ENCODE assay signal across 25 cellular contexts in genomic region chr16:62021295-62021694, GRCh38. TPM values are rescaled to one million over a fixed set of nuclear protein-coding genes. Genes with fewer than 3 reads are reported as not detected.
A peak's percentile ranks its signal among the peaks of the same experiment; 100 is the strongest.
DNase-seq lines count a peak whose midpoint lies in the region; ATAC-seq, FAIRE-seq and TF ChIP-seq lines count a peak whose summit lies in the region.
"Had no signal": no experiment of that assay in that cellular context is flagged by ENCODE, and none has a peak within 500 bp of the region (broad histone marks: within the 10 kb centered on the region; RNA-seq: fewer than 3 reads in every experiment).

No MANE protein-coding gene starts in this region.

- H3K4me3 Mint-ChIP-seq in naive thymus-derived CD8-positive, alpha-beta T cell: no peak overlapping the region
- H3K4me3 Mint-ChIP-seq: CD14-positive monocyte; CD8-positive, alpha-beta memory T cell had no signal

- TF ChIP-seq CTCF in astrocyte of the cerebellum (IDR thresholded peaks at IDR 0.05; ENCODE audit: low read depth, low read length, missing control alignments): no peak

- H3K9me3 Mint-ChIP-seq in naive thymus-derived CD8-positive, alpha-beta T cell: peaks cover 2 to 16% (median 7%) of the 10 kb centered on the region in 9 donors
- H3K9me3 Mint-ChIP-seq: CD14-positive monocyte had no signal

- POLR2A ChIA-PET in naive thymus-derived CD8-positive, alpha-beta T cell (lab: Charles Lee): no interaction called here

- peaks cover 0 to 1% (median 0%) of the 10 kb centered on the region in 5 donors for H3K27me3 Mint-ChIP-seq in naive thymus-derived CD8-positive, alpha-beta T cell
- H3K27me3 Mint-ChIP-seq: CD8-positive, alpha-beta memory T cell had no signal

- FAIRE-seq in HTR-8/SVneo (lab: Jason Lieb, UNC): no peak
- FAIRE-seq: GM18507, RCC 7860 had no signal

- H3K4me3 ChIP-seq in astrocyte of the cerebellum (ENCODE audit: low read depth, low read length): peak overlapping the region; percentile 4
- H3K4me3 ChIP-seq: GM23248, SK-N-MC had no signal

- no peak overlapping the region for H3K27ac Mint-ChIP-seq in naive thymus-derived CD8-positive, alpha-beta T cell
- H3K27ac Mint-ChIP-seq: CD14-positive monocyte; CD8-positive, alpha-beta memory T cell had no signal

- ATAC-seq in naive thymus-derived CD8-positive, alpha-beta T cell: no peak

- DNase-seq in DMS79 treated with DMSO at 0.1 percent for 48 hours (lab: John Stamatoyannopoulos, UW) (peak; percentile 7), DMS79 (lab: John Stamatoyannopoulos, UW) (no peak), astrocyte of the cerebellum (ENCODE audit: low read depth) (no peak), medulla oblongata (ENCODE audit: extremely low spot score) (peak; percentile 52), HTR-8/SVneo (ENCODE audit: insufficient read length, low spot score) (no peak), KBM-7 (no peak), epidermal melanocyte (ENCODE audit: insufficient read length, low spot score) (no peak)
- no peak for DNase-seq in naive thymus-derived CD8-positive, alpha-beta T cell
- DNase-seq: BE2C; CD8-positive, alpha-beta memory T cell; GM23248; H7; Karpas-422; MV-4-11; NCI-H1105; NCI-H1436 treated with DMSO at 0.1 percent for 48 hours; NCI-H187 treated with DMSO at 0.1 percent for 48 hours; NCI-H226; NCI-H510A; NCI-H748 treated with DMSO at 0.1 percent for 48 hours; SIG-M5 had no signal

- in situ Hi-C loops in astrocyte of the cerebellum (cut with HindIII; ENCODE audit: low sequenced_read_pairs): no loop called here
- in situ Hi-C loops in KBM-7 (cut with MboI; ENCODE audit: low pct_unique_long_range_greater_than_20kb, low sequenced_read_pairs): no loop called here

- peaks cover 0 to 7% (median 0%) of the 10 kb centered on the region in 3 donors for H3K36me3 Mint-ChIP-seq in naive thymus-derived CD8-positive, alpha-beta T cell
- H3K36me3 Mint-ChIP-seq: CD14-positive monocyte; CD8-positive, alpha-beta memory T cell had no signal

- H3K4me1 Mint-ChIP-seq in naive thymus-derived CD8-positive, alpha-beta T cell: no peaks in the 10 kb centered on the region
- H3K4me1 Mint-ChIP-seq: CD14-positive monocyte; CD8-positive, alpha-beta memory T cell had no signal

RNA-seq across cellular contexts. Expression of gene CDH8, which starts 14.9 kb away (rescaled TPM):
- total RNA-seq in naive thymus-derived CD8-positive, alpha-beta T cell: under 1 TPM in 1 of 2 experiments, not detected in 1; 0.80 TPM
- not detected for polyA plus RNA-seq in naive thymus-derived CD8-positive, alpha-beta T cell
- total RNA-seq: CD8-positive, alpha-beta memory T cell; GM23248 had no signal
- polyA plus RNA-seq: CD14-positive monocyte; CD8-positive, alpha-beta memory T cell; GM23248 had no signal

Comparison
In these comparisons a context has a peak if more than half of its experiments do, and no peak if none do; other contexts are left out.
1. DNase-seq: peak in DMS79 treated with DMSO at 0.1 percent for 48 hours (single experiment) and medulla oblongata (single experiment); none in DMS79 (single experiment), astrocyte of the cerebellum (single experiment), HTR-8/SVneo (single experiment), KBM-7 (single experiment), naive thymus-derived CD8-positive, alpha-beta T cell (0 of 10) and epidermal melanocyte (single experiment).